In genomic region chr7:128939075-128939860, GRCh38 we compare ENCODE assay signal across 8 cellular contexts. TPM values are rescaled to one million over a fixed set of nuclear protein-coding genes. Genes with fewer than 3 reads are reported as not detected.
DNase-seq lines count a peak whose midpoint lies in the region; ATAC-seq and TF ChIP-seq lines count a peak whose summit lies in the region.

No MANE protein-coding gene starts in this region.

- H3K27me3 ChIP-seq in Caco-2 (replicated peaks; ENCODE audit: control insufficient read depth, insufficient read depth, low read length) (no peaks in the 10 kb centered on the region), adrenal gland (no peaks in the 10 kb centered on the region)

- POLR2A ChIA-PET in Caco-2 (lab: Charles Lee) = no interaction called here

- H3K36me3 ChIP-seq in Caco-2 (ENCODE audit: control insufficient read depth, insufficient read depth, low read length) = no peaks in the 10 kb centered on the region
- H3K36me3 ChIP-seq in adrenal gland (replicated peaks in 1 of 2) = no peaks in the 10 kb centered on the region

- H3K27me3 Mint-ChIP-seq in Caco-2 (ENCODE audit: insufficient read depth, unreplicated experiment) (peaks cover 8% of the 10 kb centered on the region), naive B cell (no peaks in the 10 kb centered on the region)

- CTCF ChIA-PET in Caco-2 (lab: Charles Lee) = no interaction called here

- H3K4me3 ChIP-seq in Caco-2 (ENCODE audit: low read depth, low read length) (no peak overlapping the region), adrenal gland (peak overlapping the region in 1 of 4 donors; percentile 66)

- no peak for TF ChIP-seq POLR2A in adrenal gland (IDR thresholded peaks at IDR 0.05)

- H3K27ac Mint-ChIP-seq in Caco-2 (ENCODE audit: unreplicated experiment) (no peak overlapping the region), naive B cell (peak overlapping the region; percentile 86 to 99 (median 98))

- ATAC-seq in HG02642 (IDR thresholded peaks at IDR 0.05; ENCODE audit: poor library complexity, unreplicated experiment) (peak; percentile 17), naive B cell (ENCODE audit: low read depth in 2 of 2) (peak; percentile 52 to 56)

- no peak for TF ChIP-seq CTCF in Caco-2 (IDR thresholded peaks at IDR 0.05; ENCODE audit: insufficient read depth in 1 of 2, low read depth in 1 of 2, low read length in 1 of 2, severe bottlenecking in 1 of 2, unreplicated experiment in 1 of 2)
- no peak for TF ChIP-seq CTCF in adrenal gland (IDR thresholded peaks at IDR 0.05)

- BruUV-seq in Caco-2 (replicated peaks; lab: Mats Ljungman, UMichigan) = no TSS peak

- 35 to 57% (median 46%) methylated on average over 3 to 7 of the region's 7 CpGs for WGBS in adrenal gland, 4 donors

- H3K36me3 Mint-ChIP-seq in Caco-2 (ENCODE audit: insufficient read depth, unreplicated experiment) = peaks cover 6% of the 10 kb centered on the region
- H3K36me3 Mint-ChIP-seq in naive B cell = no peaks in the 10 kb centered on the region

- peak overlapping the region; percentile 68 for H3K4me3 Mint-ChIP-seq in Caco-2 (ENCODE audit: unreplicated experiment)
- peak overlapping the region; percentile 86 to 99 (median 96) for H3K4me3 Mint-ChIP-seq in naive B cell

- DNase-seq in Caco-2 = no peak
- DNase-seq in adrenal gland = peak in 1 of 7 donors; percentile 54
- peak; percentile 67 for DNase-seq in naive B cell
- DNase-seq in HuH-7.5 (ENCODE audit: low spot score) = no peak
- DNase-seq in stimulated activated naive CD4-positive, alpha-beta T cell treated with Interleukin-2 at 50 U/mL for 16 hours (lab: John Stamatoyannopoulos, UW) = no peak
- no peak for DNase-seq in central memory CD4-positive, alpha-beta T cell
- no peak for DNase-seq in HPDE6-E6E7 (ENCODE audit: extremely low spot score)

- H3K9me3 ChIP-seq in Caco-2 (no peaks in the 10 kb centered on the region), adrenal gland (replicated peaks in 1 of 3) (no peaks in the 10 kb centered on the region)

- no peaks in the 10 kb centered on the region for H3K9me3 Mint-ChIP-seq in Caco-2 (ENCODE audit: unreplicated experiment)
- no peaks in the 10 kb centered on the region for H3K9me3 Mint-ChIP-seq in naive B cell

- H3K4me1 ChIP-seq in Caco-2 (peaks cover 8% of the 10 kb centered on the region), adrenal gland (replicated peaks in 1 of 2) (peaks cover 3 to 7% of the 10 kb centered on the region in 2 donors)

- intact Hi-C loops in Caco-2 (cut with micrococcal nuclease; ENCODE audit: unreplicated experiment) (no loop called here), adrenal gland (cut with DNase I) (no loop called here)

- peak overlapping the region in 4 of 5 donors; percentile 12 to 76 (median 47) for H3K27ac ChIP-seq in adrenal gland

- H3K4me1 Mint-ChIP-seq in Caco-2 (ENCODE audit: low read depth, unreplicated experiment) (peaks cover 14% of the 10 kb centered on the region), naive B cell (peaks cover 43 to 74% (median 62%) of the 10 kb centered on the region in 3 donors)

RNA-seq across cellular contexts. Expression of gene IRF5, which starts 1.5 kb away (rescaled TPM):
- total RNA-seq in Caco-2 (2022) = 1.2 and 1.8 TPM in 2 replicates
- 10 to 100 TPM in 6 of 8 donors, 1 to 10 TPM in 2; 5.0 to 25.9 (median 13.3) TPM for total RNA-seq in adrenal gland
- 10 to 100 TPM in 1 of 3 donors, 1 to 10 TPM in 2; 1.9 to 16.7 (median 8.1) TPM for polyA plus RNA-seq in adrenal gland
- 10 to 100 TPM; 54.4 to 78.0 (median 58.5) TPM for polyA plus RNA-seq in naive B cell (ENCODE audit: low read depth in 6 of 6)

RNA-seq across cellular contexts. Expression of gene KCP, which starts 28.8 kb away (rescaled TPM):
- total RNA-seq in Caco-2 (2022) (0.23 and 0.50 TPM in 2 replicates), adrenal gland (under 1 TPM in 6 of 8 donors, not detected in 2; 0.11 to 0.55 (median 0.35) TPM)
- polyA plus RNA-seq in adrenal gland (1 to 10 TPM in 1 of 3 donors, under 1 TPM in 1, not detected in 1; 0.37 to 8.0 TPM), naive B cell (ENCODE audit: low read depth in 6 of 6) (under 1 TPM in 4 of 6 donors, not detected in 2; 0.29 to 0.78 (median 0.37) TPM)
